In the genomic region with DNA sequence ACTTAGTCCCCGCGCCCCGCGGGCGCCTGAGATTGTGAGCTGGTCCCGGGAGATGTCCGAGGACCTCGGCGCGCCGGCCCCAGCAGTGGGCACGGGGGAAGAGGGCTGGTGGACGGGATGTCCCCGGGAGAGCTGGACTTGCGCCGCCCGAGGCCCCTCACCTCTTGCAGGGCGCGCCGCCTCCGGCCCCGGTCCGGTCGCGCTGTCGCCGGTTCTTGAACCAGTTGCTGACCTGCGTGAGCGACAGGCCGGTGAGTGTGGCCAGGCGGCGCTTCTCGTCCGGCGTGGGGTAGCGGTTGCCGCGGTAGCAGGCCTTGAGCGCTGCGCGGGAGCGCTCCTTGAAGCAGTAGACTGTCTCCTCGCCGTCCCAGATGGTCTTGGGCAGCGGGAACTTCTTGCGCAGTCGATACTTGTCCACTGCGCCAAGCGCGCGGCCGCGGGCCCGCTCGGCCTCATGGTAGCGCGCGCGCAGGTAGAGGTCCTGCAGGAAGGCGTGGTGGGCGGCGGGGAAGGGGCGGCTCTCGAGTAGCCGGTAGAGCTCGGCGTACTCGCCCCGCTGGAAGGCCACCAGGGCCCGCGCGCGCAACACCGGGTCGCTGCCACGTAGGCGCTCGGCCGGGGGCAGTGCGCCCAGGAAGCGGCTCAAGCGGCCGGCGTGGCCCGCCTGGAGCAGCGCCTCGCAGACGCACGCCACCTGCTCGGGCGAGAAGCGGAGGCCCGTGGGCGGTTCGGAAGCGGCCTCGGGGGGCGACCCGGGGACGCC, we compare ENCODE assay signal across 1 cellular context.
TF ChIP-seq lines count a peak whose summit lies in the region.

No MANE protein-coding gene starts in this region.

TF ChIP-seq in K562, 482 proteins besides CTCF, POLR2A, EP300 and RAD21 (continued from another document and continues in another):
- TF ChIP-seq, protein P1, sequence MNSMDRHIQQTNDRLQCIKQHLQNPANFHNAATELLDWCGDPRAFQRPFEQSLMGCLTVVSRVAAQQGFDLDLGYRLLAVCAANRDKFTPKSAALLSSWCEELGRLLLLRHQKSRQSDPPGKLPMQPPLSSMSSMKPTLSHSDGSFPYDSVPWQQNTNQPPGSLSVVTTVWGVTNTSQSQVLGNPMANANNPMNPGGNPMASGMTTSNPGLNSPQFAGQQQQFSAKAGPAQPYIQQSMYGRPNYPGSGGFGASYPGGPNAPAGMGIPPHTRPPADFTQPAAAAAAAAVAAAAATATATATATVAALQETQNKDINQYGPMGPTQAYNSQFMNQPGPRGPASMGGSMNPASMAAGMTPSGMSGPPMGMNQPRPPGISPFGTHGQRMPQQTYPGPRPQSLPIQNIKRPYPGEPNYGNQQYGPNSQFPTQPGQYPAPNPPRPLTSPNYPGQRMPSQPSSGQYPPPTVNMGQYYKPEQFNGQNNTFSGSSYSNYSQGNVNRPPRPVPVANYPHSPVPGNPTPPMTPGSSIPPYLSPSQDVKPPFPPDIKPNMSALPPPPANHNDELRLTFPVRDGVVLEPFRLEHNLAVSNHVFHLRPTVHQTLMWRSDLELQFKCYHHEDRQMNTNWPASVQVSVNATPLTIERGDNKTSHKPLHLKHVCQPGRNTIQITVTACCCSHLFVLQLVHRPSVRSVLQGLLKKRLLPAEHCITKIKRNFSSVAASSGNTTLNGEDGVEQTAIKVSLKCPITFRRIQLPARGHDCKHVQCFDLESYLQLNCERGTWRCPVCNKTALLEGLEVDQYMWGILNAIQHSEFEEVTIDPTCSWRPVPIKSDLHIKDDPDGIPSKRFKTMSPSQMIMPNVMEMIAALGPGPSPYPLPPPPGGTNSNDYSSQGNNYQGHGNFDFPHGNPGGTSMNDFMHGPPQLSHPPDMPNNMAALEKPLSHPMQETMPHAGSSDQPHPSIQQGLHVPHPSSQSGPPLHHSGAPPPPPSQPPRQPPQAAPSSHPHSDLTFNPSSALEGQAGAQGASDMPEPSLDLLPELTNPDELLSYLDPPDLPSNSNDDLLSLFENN (IDR thresholded peaks at IDR 0.05; ENCODE audit: low read depth in 2 of 2, low read length in 2 of 2), result no peak
- TF ChIP-seq RB1 (IDR thresholded peaks at IDR 0.05; ENCODE audit: low read depth) (peak; percentile 49; the same call in 1 of the 2 replicates), MCM7 (IDR thresholded peaks at IDR 0.05) (no peak), RCOR1 (IDR thresholded peaks at IDR 0.05; ENCODE audit: borderline replicate concordance in 1 of 2, low read depth in 2 of 2, low read length in 2 of 2) (no peak), RFX7 (CRISPR knock-in tag; IDR thresholded peaks at IDR 0.05) (no peak), HDAC2 (IDR thresholded peaks at IDR 0.05) (no peak), ZBTB1 (CRISPR knock-in tag; IDR thresholded peaks at IDR 0.05; ENCODE audit: borderline replicate concordance, low read depth) (0 out of 2 replicates have a peak, but pooled peaks have one; percentile 73), ZBTB8A (IDR thresholded peaks at IDR 0.05; ENCODE audit: partially characterized antibody) (no peak), ZNF76 (CRISPR knock-in tag; IDR thresholded peaks at IDR 0.05; ENCODE audit: borderline replicate concordance) (no peak), ZNF184 (CRISPR knock-in tag; IDR thresholded peaks at IDR 0.05) (no peak), ZSCAN32 (CRISPR knock-in tag; IDR thresholded peaks at IDR 0.05) (no peak), PHB2 (IDR thresholded peaks at IDR 0.05; ENCODE audit: low read depth) (no peak), POU5F1 (IDR thresholded peaks at IDR 0.05; ENCODE audit: borderline replicate concordance, low read depth, low read length, partially characterized antibody) (no peak), RUNX1 (IDR thresholded peaks at IDR 0.05; ENCODE audit: low read depth) (no peak), GABPB2 (CRISPR knock-in tag; conservative IDR thresholded peaks at IDR 0.05) (no peak), ZNF561 (CRISPR knock-in tag; conservative IDR thresholded peaks at IDR 0.05) (no peak), ZNF41 (CRISPR knock-in tag; conservative IDR thresholded peaks at IDR 0.05) (no peak)
- TF ChIP-seq, protein P2, sequence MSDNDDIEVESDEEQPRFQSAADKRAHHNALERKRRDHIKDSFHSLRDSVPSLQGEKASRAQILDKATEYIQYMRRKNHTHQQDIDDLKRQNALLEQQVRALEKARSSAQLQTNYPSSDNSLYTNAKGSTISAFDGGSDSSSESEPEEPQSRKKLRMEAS (CRISPR knock-in tag; IDR thresholded peaks at IDR 0.05), result peak; percentile 87
- TF ChIP-seq, protein P3, sequence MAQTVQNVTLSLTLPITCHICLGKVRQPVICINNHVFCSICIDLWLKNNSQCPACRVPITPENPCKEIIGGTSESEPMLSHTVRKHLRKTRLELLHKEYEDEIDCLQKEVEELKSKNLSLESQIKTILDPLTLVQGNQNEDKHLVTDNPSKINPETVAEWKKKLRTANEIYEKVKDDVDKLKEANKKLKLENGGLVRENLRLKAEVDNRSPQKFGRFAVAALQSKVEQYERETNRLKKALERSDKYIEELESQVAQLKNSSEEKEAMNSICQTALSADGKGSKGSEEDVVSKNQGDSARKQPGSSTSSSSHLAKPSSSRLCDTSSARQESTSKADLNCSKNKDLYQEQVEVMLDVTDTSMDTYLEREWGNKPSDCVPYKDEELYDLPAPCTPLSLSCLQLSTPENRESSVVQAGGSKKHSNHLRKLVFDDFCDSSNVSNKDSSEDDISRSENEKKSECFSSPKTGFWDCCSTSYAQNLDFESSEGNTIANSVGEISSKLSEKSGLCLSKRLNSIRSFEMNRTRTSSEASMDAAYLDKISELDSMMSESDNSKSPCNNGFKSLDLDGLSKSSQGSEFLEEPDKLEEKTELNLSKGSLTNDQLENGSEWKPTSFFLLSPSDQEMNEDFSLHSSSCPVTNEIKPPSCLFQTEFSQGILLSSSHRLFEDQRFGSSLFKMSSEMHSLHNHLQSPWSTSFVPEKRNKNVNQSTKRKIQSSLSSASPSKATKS (CRISPR knock-in tag; IDR thresholded peaks at IDR 0.05), result no peak
- TF ChIP-seq, protein P4, sequence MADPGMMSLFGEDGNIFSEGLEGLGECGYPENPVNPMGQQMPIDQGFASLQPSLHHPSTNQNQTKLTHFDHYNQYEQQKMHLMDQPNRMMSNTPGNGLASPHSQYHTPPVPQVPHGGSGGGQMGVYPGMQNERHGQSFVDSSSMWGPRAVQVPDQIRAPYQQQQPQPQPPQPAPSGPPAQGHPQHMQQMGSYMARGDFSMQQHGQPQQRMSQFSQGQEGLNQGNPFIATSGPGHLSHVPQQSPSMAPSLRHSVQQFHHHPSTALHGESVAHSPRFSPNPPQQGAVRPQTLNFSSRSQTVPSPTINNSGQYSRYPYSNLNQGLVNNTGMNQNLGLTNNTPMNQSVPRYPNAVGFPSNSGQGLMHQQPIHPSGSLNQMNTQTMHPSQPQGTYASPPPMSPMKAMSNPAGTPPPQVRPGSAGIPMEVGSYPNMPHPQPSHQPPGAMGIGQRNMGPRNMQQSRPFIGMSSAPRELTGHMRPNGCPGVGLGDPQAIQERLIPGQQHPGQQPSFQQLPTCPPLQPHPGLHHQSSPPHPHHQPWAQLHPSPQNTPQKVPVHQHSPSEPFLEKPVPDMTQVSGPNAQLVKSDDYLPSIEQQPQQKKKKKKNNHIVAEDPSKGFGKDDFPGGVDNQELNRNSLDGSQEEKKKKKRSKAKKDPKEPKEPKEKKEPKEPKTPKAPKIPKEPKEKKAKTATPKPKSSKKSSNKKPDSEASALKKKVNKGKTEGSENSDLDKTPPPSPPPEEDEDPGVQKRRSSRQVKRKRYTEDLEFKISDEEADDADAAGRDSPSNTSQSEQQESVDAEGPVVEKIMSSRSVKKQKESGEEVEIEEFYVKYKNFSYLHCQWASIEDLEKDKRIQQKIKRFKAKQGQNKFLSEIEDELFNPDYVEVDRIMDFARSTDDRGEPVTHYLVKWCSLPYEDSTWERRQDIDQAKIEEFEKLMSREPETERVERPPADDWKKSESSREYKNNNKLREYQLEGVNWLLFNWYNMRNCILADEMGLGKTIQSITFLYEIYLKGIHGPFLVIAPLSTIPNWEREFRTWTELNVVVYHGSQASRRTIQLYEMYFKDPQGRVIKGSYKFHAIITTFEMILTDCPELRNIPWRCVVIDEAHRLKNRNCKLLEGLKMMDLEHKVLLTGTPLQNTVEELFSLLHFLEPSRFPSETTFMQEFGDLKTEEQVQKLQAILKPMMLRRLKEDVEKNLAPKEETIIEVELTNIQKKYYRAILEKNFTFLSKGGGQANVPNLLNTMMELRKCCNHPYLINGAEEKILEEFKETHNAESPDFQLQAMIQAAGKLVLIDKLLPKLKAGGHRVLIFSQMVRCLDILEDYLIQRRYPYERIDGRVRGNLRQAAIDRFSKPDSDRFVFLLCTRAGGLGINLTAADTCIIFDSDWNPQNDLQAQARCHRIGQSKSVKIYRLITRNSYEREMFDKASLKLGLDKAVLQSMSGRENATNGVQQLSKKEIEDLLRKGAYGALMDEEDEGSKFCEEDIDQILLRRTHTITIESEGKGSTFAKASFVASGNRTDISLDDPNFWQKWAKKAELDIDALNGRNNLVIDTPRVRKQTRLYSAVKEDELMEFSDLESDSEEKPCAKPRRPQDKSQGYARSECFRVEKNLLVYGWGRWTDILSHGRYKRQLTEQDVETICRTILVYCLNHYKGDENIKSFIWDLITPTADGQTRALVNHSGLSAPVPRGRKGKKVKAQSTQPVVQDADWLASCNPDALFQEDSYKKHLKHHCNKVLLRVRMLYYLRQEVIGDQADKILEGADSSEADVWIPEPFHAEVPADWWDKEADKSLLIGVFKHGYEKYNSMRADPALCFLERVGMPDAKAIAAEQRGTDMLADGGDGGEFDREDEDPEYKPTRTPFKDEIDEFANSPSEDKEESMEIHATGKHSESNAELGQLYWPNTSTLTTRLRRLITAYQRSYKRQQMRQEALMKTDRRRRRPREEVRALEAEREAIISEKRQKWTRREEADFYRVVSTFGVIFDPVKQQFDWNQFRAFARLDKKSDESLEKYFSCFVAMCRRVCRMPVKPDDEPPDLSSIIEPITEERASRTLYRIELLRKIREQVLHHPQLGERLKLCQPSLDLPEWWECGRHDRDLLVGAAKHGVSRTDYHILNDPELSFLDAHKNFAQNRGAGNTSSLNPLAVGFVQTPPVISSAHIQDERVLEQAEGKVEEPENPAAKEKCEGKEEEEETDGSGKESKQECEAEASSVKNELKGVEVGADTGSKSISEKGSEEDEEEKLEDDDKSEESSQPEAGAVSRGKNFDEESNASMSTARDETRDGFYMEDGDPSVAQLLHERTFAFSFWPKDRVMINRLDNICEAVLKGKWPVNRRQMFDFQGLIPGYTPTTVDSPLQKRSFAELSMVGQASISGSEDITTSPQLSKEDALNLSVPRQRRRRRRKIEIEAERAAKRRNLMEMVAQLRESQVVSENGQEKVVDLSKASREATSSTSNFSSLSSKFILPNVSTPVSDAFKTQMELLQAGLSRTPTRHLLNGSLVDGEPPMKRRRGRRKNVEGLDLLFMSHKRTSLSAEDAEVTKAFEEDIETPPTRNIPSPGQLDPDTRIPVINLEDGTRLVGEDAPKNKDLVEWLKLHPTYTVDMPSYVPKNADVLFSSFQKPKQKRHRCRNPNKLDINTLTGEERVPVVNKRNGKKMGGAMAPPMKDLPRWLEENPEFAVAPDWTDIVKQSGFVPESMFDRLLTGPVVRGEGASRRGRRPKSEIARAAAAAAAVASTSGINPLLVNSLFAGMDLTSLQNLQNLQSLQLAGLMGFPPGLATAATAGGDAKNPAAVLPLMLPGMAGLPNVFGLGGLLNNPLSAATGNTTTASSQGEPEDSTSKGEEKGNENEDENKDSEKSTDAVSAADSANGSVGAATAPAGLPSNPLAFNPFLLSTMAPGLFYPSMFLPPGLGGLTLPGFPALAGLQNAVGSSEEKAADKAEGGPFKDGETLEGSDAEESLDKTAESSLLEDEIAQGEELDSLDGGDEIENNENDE (IDR thresholded peaks at IDR 0.05; ENCODE audit: low read depth, low read length), result no peak
- TF ChIP-seq, protein P5, sequence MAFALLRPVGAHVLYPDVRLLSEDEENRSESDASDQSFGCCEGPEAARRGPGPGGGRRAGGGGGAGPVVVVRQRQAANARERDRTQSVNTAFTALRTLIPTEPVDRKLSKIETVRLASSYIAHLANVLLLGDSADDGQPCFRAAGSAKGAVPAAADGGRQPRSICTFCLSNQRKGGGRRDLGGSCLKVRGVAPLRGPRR (CRISPR knock-in tag; IDR thresholded peaks at IDR 0.05), result no peak
- TF ChIP-seq, protein P6, sequence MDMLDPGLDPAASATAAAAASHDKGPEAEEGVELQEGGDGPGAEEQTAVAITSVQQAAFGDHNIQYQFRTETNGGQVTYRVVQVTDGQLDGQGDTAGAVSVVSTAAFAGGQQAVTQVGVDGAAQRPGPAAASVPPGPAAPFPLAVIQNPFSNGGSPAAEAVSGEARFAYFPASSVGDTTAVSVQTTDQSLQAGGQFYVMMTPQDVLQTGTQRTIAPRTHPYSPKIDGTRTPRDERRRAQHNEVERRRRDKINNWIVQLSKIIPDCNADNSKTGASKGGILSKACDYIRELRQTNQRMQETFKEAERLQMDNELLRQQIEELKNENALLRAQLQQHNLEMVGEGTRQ (CRISPR knock-in tag; IDR thresholded peaks at IDR 0.05), result no peak
- TF ChIP-seq, protein P7, sequence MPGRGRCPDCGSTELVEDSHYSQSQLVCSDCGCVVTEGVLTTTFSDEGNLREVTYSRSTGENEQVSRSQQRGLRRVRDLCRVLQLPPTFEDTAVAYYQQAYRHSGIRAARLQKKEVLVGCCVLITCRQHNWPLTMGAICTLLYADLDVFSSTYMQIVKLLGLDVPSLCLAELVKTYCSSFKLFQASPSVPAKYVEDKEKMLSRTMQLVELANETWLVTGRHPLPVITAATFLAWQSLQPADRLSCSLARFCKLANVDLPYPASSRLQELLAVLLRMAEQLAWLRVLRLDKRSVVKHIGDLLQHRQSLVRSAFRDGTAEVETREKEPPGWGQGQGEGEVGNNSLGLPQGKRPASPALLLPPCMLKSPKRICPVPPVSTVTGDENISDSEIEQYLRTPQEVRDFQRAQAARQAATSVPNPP (IDR thresholded peaks at IDR 0.05; ENCODE audit: borderline replicate concordance, insufficient read depth, insufficient read length), result no peak
- TF ChIP-seq, protein P8, sequence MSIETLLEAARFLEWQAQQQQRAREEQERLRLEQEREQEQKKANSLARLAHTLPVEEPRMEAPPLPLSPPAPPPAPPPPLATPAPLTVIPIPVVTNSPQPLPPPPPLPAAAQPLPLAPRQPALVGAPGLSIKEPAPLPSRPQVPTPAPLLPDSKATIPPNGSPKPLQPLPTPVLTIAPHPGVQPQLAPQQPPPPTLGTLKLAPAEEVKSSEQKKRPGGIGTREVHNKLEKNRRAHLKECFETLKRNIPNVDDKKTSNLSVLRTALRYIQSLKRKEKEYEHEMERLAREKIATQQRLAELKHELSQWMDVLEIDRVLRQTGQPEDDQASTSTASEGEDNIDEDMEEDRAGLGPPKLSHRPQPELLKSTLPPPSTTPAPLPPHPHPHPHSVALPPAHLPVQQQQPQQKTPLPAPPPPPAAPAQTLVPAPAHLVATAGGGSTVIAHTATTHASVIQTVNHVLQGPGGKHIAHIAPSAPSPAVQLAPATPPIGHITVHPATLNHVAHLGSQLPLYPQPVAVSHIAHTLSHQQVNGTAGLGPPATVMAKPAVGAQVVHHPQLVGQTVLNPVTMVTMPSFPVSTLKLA (conservative IDR thresholded peaks at IDR 0.05), result no peak
- TF ChIP-seq, protein P9, sequence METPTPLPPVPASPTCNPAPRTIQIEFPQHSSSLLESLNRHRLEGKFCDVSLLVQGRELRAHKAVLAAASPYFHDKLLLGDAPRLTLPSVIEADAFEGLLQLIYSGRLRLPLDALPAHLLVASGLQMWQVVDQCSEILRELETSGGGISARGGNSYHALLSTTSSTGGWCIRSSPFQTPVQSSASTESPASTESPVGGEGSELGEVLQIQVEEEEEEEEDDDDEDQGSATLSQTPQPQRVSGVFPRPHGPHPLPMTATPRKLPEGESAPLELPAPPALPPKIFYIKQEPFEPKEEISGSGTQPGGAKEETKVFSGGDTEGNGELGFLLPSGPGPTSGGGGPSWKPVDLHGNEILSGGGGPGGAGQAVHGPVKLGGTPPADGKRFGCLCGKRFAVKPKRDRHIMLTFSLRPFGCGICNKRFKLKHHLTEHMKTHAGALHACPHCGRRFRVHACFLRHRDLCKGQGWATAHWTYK (CRISPR knock-in tag; IDR thresholded peaks at IDR 0.05), result 0 out of 2 replicates have a peak, but pooled peaks have one; percentile 48
